Comparison of ENCODE assay signal across 11 cellular contexts in the genomic region with DNA sequence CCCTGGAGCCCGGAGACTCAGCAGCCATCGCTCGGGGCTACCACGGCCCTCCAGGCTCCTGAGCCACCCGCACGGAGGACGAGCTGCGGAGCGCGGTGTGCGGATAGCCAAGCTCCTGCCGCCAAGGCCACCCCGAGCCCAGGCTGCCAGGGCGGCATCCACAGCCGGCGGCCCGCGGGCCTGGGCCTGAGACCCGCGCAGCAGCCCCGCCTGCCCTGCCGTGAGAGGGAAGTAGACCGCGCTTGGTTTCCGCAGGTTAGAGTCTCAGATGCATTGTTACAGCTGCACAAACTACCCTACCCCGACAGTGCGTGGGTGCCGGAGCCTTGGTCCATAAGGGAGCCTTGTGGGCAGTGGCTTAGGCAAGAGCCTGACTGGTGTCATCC.
DNase-seq lines count a peak whose midpoint lies in the region; ATAC-seq, FAIRE-seq and TF ChIP-seq lines count a peak whose summit lies in the region.
"Had no signal": no experiment of that assay in that cellular context is flagged by ENCODE, and none has a peak within 500 bp of the region (broad histone marks: within the 10 kb centered on the region; RNA-seq: fewer than 3 reads in every experiment).

No MANE protein-coding gene starts in this region.

- ATAC-seq in GM18517 (IDR thresholded peaks at IDR 0.05; ENCODE audit: unreplicated experiment): peak; percentile 80
- ATAC-seq: stimulated activated naive CD8-positive, alpha-beta T cell treated with anti-CD3 and anti-CD28 coated beads, Interleukin-15, Interleukin-2, amounts not matched to agents 100 U/mL and 50 U/mL, for 24 hours had no signal

- TF ChIP-seq POLR2A in spleen (IDR thresholded peaks at IDR 0.05): no peak

- H3K36me3 ChIP-seq in kidney (ENCODE audit: control insufficient read depth in 1 of 2, insufficient read depth in 2 of 2, low read length in 2 of 2) (no peaks in the 10 kb centered on the region), spleen (no peaks in the 10 kb centered on the region)

- TF ChIP-seq CTCF in kidney (IDR thresholded peaks at IDR 0.05; ENCODE audit: borderline replicate concordance, extremely low read depth, insufficient read depth): no peak
- TF ChIP-seq CTCF in spleen (IDR thresholded peaks at IDR 0.05 in 8 of 11, conservative IDR thresholded peaks at IDR 0.05 in 3 of 11): no peak

- intact Hi-C loops in kidney (cut with DNase I) (no loop called here), spleen (cut with DNase I; ENCODE audit: low total_unique reads) (no loop called here)

- no peak for FAIRE-seq in kidney (lab: Jason Lieb, UNC)

- peak; percentile 32 for DNase-seq in amniotic epithelial cell (ENCODE audit: low read depth)
- no peak for DNase-seq in kidney
- peak; percentile 71 for DNase-seq in spleen
- DNase-seq in NCI-H82 (lab: John Stamatoyannopoulos, UW): no peak
- DNase-seq in glomerular visceral epithelial cell (ENCODE audit: extremely low spot score): no peak
- DNase-seq in mucosa of gallbladder (ENCODE audit: low spot score): no peak
- no peak for DNase-seq in SW480 (ENCODE audit: low spot score)
- DNase-seq: activated CD4-positive, alpha-beta T cell treated with anti-CD3 and anti-CD28 coated beads, Interleukin-2, amount 10 ng/mL, durations not matched to agents 24 days and 14 days; stimulated activated naive CD8-positive, alpha-beta T cell treated with anti-CD3 and anti-CD28 coated beads, Interleukin-15, Interleukin-2, amounts not matched to agents 100 U/mL and 50 U/mL, for 24 hours had no signal

- peak overlapping the region in 1 of 2 donors; percentile 51 for H3K9ac ChIP-seq in kidney (ENCODE audit: low read length in 2 of 2)

- H3K9me3 ChIP-seq in kidney (ENCODE audit: control insufficient read depth in 1 of 2, low read length in 2 of 2) (no peaks in the 10 kb centered on the region), spleen (peaks cover 0 to 8% (median 0%) of the 10 kb centered on the region in 8 donors)

- 19 to 41% (median 33%) methylated on average over 4 to 28 of the region's 28 CpGs for WGBS in spleen, 5 donors

- H3K27ac ChIP-seq in kidney (ENCODE audit: low read depth in 2 of 2, low read length in 2 of 2) (no peak overlapping the region), spleen (peak overlapping the region in 6 of 8 donors; percentile 15 to 56 (median 50))
- H3K27ac ChIP-seq: RWPE1 had no signal

- peaks cover 0 to 28% (median 5%) of the 10 kb centered on the region in 7 donors for H3K27me3 ChIP-seq in spleen (replicated peaks in 1 of 7)

- H3K4me3 ChIP-seq in kidney (ENCODE audit: low read length in 2 of 2) (peak overlapping the region; percentile 7 to 56), spleen (peak overlapping the region; percentile 27 to 71 (median 44))

- no peaks in the 10 kb centered on the region for H3K4me1 ChIP-seq in kidney (ENCODE audit: control insufficient read depth in 1 of 2, insufficient read depth in 1 of 2, low read depth in 1 of 2, low read length in 2 of 2)
- H3K4me1 ChIP-seq in spleen: peaks cover 0 to 10% (median 4%) of the 10 kb centered on the region in 6 donors

Comparison
In these comparisons a context has a peak if more than half of its experiments do, and no peak if none do; other contexts are left out.
1. DNase-seq: peak in amniotic epithelial cell (single experiment) and spleen (single experiment); none in kidney (single experiment), NCI-H82 (single experiment), glomerular visceral epithelial cell (single experiment), mucosa of gallbladder (single experiment) and SW480 (single experiment).
2. H3K27ac ChIP-seq: peak in spleen (6 of 8); none in kidney (0 of 2).